Comparison of ENCODE assay signal across 11 cellular contexts in the genomic region with DNA sequence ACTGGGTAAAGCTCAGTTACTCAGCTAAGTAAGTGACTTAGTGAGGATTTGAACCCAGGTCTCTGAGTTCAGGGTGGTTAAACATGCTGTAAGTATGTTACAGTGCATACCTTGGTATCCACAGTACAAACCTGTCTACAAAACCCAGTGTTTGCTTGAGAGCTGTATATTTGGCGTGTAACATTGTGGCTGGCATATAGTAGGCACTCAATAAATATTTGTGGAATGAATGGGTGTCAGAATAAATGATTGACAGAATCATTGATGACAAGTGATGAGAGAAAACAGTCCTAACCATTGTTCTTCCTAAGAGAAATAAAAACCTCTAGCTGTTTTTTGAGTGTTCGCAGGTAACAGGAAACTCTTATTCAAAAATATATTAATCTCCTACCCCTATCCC.
A peak's percentile ranks its signal among the peaks of the same experiment; 100 is the strongest.
DNase-seq lines count a peak whose midpoint lies in the region; ATAC-seq, FAIRE-seq and TF ChIP-seq lines count a peak whose summit lies in the region.
"Had no signal": no experiment of that assay in that cellular context is flagged by ENCODE, and none has a peak within 500 bp of the region (broad histone marks: within the 10 kb centered on the region; RNA-seq: fewer than 3 reads in every experiment).

No MANE protein-coding gene starts in this region.

- no peaks in the 10 kb centered on the region for H3K27me3 ChIP-seq in BLaER1 treated with 17β-estradiol and CSF1 and Interleukin-3, amounts not matched to agents 10 nM and 100 nM
- H3K27me3 ChIP-seq in HUES6 (ENCODE audit: control insufficient read depth, insufficient read depth, low read length) (peaks cover 21% of the 10 kb centered on the region), body of pancreas (no peaks in the 10 kb centered on the region)

- peaks cover 45 to 65% (median 59%) of the 10 kb centered on the region in 10 experiments for H3K4me1 ChIP-seq in BLaER1 treated with 17β-estradiol and CSF1 and Interleukin-3, amounts not matched to agents 10 nM and 100 nM
- H3K4me1 ChIP-seq in HUES6 (ENCODE audit: control insufficient read depth, insufficient read depth, low read length) = peaks cover 24% of the 10 kb centered on the region
- H3K4me1 ChIP-seq in body of pancreas = peaks cover 29% of the 10 kb centered on the region

- TF ChIP-seq POLR2A in body of pancreas (IDR thresholded peaks at IDR 0.05) = no peak

- peak overlapping the region; percentile 35 to 74 (median 64); a peak in 18 of 20 replicates for H3K4me3 ChIP-seq in BLaER1 treated with 17β-estradiol and CSF1 and Interleukin-3, amounts not matched to agents 10 nM and 100 nM
- peak overlapping the region; percentile 73 for H3K4me3 ChIP-seq in HUES6 (ENCODE audit: low read depth, low read length)
- H3K4me3 ChIP-seq in body of pancreas = no peak overlapping the region

- peak overlapping the region; percentile 80 for H3K4me3 Mint-ChIP-seq in nephron progenitor cell

- H3K27me3 Mint-ChIP-seq in nephron progenitor cell (ENCODE audit: low read depth, poor library complexity) = peaks cover 15% of the 10 kb centered on the region

- peak overlapping the region; percentile 95 to 100 (median 99); a peak in 21 of 22 replicates for H3K27ac ChIP-seq in BLaER1 treated with 17β-estradiol and CSF1 and Interleukin-3, amounts not matched to agents 10 nM and 100 nM
- H3K27ac ChIP-seq in HUES6 (ENCODE audit: low read depth, low read length) (no peak overlapping the region), body of pancreas (peak overlapping the region in 3 of 4 donors; percentile 94 to 98 (median 96))

- intact Hi-C loops in body of pancreas (cut with DNase I) = no loop called here

- peak overlapping the region; percentile 89 to 98 (median 96); a peak in 21 of 22 replicates for H3K9ac ChIP-seq in BLaER1 treated with 17β-estradiol and CSF1 and Interleukin-3, amounts not matched to agents 10 nM and 100 nM
- peak overlapping the region; percentile 57 for H3K9ac ChIP-seq in HUES6 (ENCODE audit: low read length)

- 52 to 56% methylated on average over 2 of the region's 2 CpGs for WGBS in body of pancreas, 2 donors

- DNase-seq in body of pancreas (no peak), nephron progenitor cell (no peak), NCI-H2107 treated with DMSO at 0.1 percent for 48 hours (lab: John Stamatoyannopoulos, UW; ENCODE audit: unreplicated experiment) (no peak), dermis blood vessel endothelial cell (no peak), frontal cortex (ENCODE audit: low spot score in 2 of 2) (no peak)
- no peak for DNase-seq in stimulated activated naive CD4-positive, alpha-beta T cell treated with Interleukin-2 at 50 U/mL for 16 hours (lab: John Stamatoyannopoulos, UW)
- DNase-seq: activated CD4-positive, alpha-beta T cell treated with anti-CD3 and anti-CD28 coated beads for 4 hours; GDM1; NCI-H1417 treated with DMSO at 0.1 percent for 48 hours had no signal

- H3K36me3 ChIP-seq in BLaER1 treated with 17β-estradiol and CSF1 and Interleukin-3, amounts not matched to agents 10 nM and 100 nM = no peaks in the 10 kb centered on the region
- H3K36me3 ChIP-seq in HUES6 (ENCODE audit: control insufficient read depth, insufficient read depth, low read length) (no peaks in the 10 kb centered on the region), body of pancreas (replicated peaks in 1 of 2; ENCODE audit: insufficient read depth in 1 of 2, low read depth in 2 of 2) (no peaks in the 10 kb centered on the region)

- H3K4me2 ChIP-seq in BLaER1 treated with 17β-estradiol and CSF1 and Interleukin-3, amounts not matched to agents 10 nM and 100 nM = peak overlapping the region; percentile 56 to 87 (median 79)

- H3K27ac Mint-ChIP-seq in nephron progenitor cell = no peak overlapping the region

- FAIRE-seq in frontal cortex (lab: Jason Lieb, UNC) = no peak

- H3K4me1 Mint-ChIP-seq in nephron progenitor cell = peaks cover 41% of the 10 kb centered on the region

- H3K9me3 Mint-ChIP-seq in nephron progenitor cell = peaks cover 27% of the 10 kb centered on the region

- H3K9me3 ChIP-seq in BLaER1 treated with 17β-estradiol and CSF1 and Interleukin-3, amounts not matched to agents 10 nM and 100 nM (replicated peaks in 1 of 11) = peaks cover 34 to 43% (median 38%) of the 10 kb centered on the region in 11 experiments
- H3K9me3 ChIP-seq in HUES6 (ENCODE audit: control insufficient read depth, insufficient read depth, low read depth, low read length) (peaks cover 2% of the 10 kb centered on the region; the same call in 1 of the 2 replicates), body of pancreas (no peaks in the 10 kb centered on the region)

- H4K20me1 ChIP-seq in BLaER1 treated with 17β-estradiol and CSF1 and Interleukin-3, amounts not matched to agents 10 nM and 100 nM = no peaks in the 10 kb centered on the region

- no peaks in the 10 kb centered on the region for H3K36me3 Mint-ChIP-seq in nephron progenitor cell (ENCODE audit: low read depth)

- TF ChIP-seq CTCF in body of pancreas (IDR thresholded peaks at IDR 0.05) (no peak), nephron progenitor cell (IDR thresholded peaks at IDR 0.05) (no peak)

- no peak for ATAC-seq in body of pancreas

Comparison
In these comparisons a context has a peak if more than half of its experiments do, and no peak if none do; other contexts are left out.
1. H3K4me3 ChIP-seq: peak in BLaER1 treated with 17β-estradiol and CSF1 and Interleukin-3, amounts not matched to agents 10 nM and 100 nM (10 of 10) and HUES6 (single experiment); none in body of pancreas (0 of 2).